In genomic region chr4:54103190-54103574, GRCh38 we compare ENCODE assay signal across 19 cellular contexts. TPM values are rescaled to one million over a fixed set of nuclear protein-coding genes. Genes with fewer than 3 reads are reported as not detected.
A peak's percentile ranks its signal among the peaks of the same experiment; 100 is the strongest.
DNase-seq lines count a peak whose midpoint lies in the region; TF ChIP-seq lines count a peak whose summit lies in the region.
"Had no signal": no experiment of that assay in that cellular context is flagged by ENCODE, and none has a peak within 500 bp of the region (broad histone marks: within the 10 kb centered on the region; RNA-seq: fewer than 3 reads in every experiment).

No MANE protein-coding gene starts in this region.

- H3K36me3 ChIP-seq in adipocyte (ENCODE audit: control insufficient read depth, insufficient read depth, low read length, severe bottlenecking): no peaks in the 10 kb centered on the region
- H3K36me3 ChIP-seq: Peyer's patch, prostate gland had no signal

- peaks cover 50% of the 10 kb centered on the region for H3K27me3 ChIP-seq in adipocyte (replicated peaks; ENCODE audit: control insufficient read depth, insufficient read depth, low read length)

- H3K36me3 Mint-ChIP-seq in HFFc6 (ENCODE audit: low read depth): peaks cover 10% of the 10 kb centered on the region

- H3K27me3 Mint-ChIP-seq in HFFc6 (ENCODE audit: insufficient read depth): peaks cover 57% of the 10 kb centered on the region

- DNase-seq in HFFc6 (no peak), adipocyte (ENCODE audit: low read depth) (no peak), retinal pigment epithelial cell (ENCODE audit: low read depth) (peak; percentile 52), occipital lobe (lab: John Stamatoyannopoulos, UW) (no peak), HUDEP-2 (lab: John Stamatoyannopoulos, UW; ENCODE audit: unreplicated experiment in 76 of 76) (no peak), kidney glomerular epithelial cell (lab: John Stamatoyannopoulos, UW) (no peak), OCI-M2 (lab: John Stamatoyannopoulos, UW; ENCODE audit: unreplicated experiment) (no peak)
- DNase-seq: activated T-cell treated with anti-CD3 and anti-CD28 coated beads for 4 hours; GOT3; midbrain; NCI-H146; Peyer's patch; stimulated activated CD4-positive, alpha-beta T cell treated with anti-CD3 and anti-CD28 coated beads, Interleukin-1b, Interleukin-23, amount 100 ng/mL, for 48 hours; SW 1271 had no signal

- TF ChIP-seq CTCF in HFFc6 (IDR thresholded peaks at IDR 0.05) (no peak), retinal pigment epithelial cell (conservative IDR thresholded peaks at IDR 0.05; ENCODE audit: low read depth, low read length) (no peak)

- peak overlapping the region; percentile 73 for H3K9ac ChIP-seq in adipocyte (ENCODE audit: low read length)
- H3K9ac ChIP-seq: KMS-11 had no signal

- peaks cover 27% of the 10 kb centered on the region for H3K4me1 ChIP-seq in adipocyte (ENCODE audit: control insufficient read depth, insufficient read depth, low read length)

- H3K4me1 Mint-ChIP-seq in HFFc6 (ENCODE audit: low read depth): peaks cover 51% of the 10 kb centered on the region

- H3K9me3 ChIP-seq in adipocyte (ENCODE audit: control insufficient read depth, low read length): no peaks in the 10 kb centered on the region
- no peaks in the 10 kb centered on the region for H3K9me3 ChIP-seq in iPS-18c (ENCODE audit: control insufficient read depth, insufficient read depth, low read length)
- H3K9me3 ChIP-seq: Peyer's patch, prostate gland had no signal

- H3K9me3 Mint-ChIP-seq in HFFc6: no peaks in the 10 kb centered on the region

- peak overlapping the region; percentile 65; the same call in 1 of the 2 replicates for H3K4me3 Mint-ChIP-seq in HFFc6

- no peak overlapping the region for H3K27ac Mint-ChIP-seq in HFFc6

- H3K4me3 ChIP-seq in adipocyte (ENCODE audit: low read length): peak overlapping the region; percentile 75
- peak overlapping the region; percentile 32; the same call in 1 of the 2 replicates for H3K4me3 ChIP-seq in iPS-18c (ENCODE audit: insufficient read depth, low read depth, low read length)
- H3K4me3 ChIP-seq in retinal pigment epithelial cell (ENCODE audit: low read length): peak overlapping the region; percentile 26
- H3K4me3 ChIP-seq: prostate gland had no signal

RNA-seq across cellular contexts. Expression of gene GSX2, which starts 3.2 kb away (rescaled TPM):
- total RNA-seq in HFFc6 (2021; fragmentation: NEBNext Ultra II Directional; extraction: Animal tissue kit (Norgen Biotek cat#: 25700)): not detected
- 1.1 TPM for total RNA-seq in occipital lobe
- total RNA-seq: esophagus mucosa, NCI-H460, Peyer's patch, prostate gland had no signal

RNA-seq across cellular contexts. Expression of gene CHIC2, which starts 38.8 kb away (rescaled TPM):
- total RNA-seq in HFFc6 (2021; fragmentation: NEBNext Ultra II Directional; extraction: Animal tissue kit (Norgen Biotek cat#: 25700)): 10 to 100 TPM; 23.5 to 30.2 (median 27.5) TPM
- 51.3 TPM for total RNA-seq in occipital lobe
